Comparison of ENCODE assay signal across 17 cellular contexts in the genomic region with DNA sequence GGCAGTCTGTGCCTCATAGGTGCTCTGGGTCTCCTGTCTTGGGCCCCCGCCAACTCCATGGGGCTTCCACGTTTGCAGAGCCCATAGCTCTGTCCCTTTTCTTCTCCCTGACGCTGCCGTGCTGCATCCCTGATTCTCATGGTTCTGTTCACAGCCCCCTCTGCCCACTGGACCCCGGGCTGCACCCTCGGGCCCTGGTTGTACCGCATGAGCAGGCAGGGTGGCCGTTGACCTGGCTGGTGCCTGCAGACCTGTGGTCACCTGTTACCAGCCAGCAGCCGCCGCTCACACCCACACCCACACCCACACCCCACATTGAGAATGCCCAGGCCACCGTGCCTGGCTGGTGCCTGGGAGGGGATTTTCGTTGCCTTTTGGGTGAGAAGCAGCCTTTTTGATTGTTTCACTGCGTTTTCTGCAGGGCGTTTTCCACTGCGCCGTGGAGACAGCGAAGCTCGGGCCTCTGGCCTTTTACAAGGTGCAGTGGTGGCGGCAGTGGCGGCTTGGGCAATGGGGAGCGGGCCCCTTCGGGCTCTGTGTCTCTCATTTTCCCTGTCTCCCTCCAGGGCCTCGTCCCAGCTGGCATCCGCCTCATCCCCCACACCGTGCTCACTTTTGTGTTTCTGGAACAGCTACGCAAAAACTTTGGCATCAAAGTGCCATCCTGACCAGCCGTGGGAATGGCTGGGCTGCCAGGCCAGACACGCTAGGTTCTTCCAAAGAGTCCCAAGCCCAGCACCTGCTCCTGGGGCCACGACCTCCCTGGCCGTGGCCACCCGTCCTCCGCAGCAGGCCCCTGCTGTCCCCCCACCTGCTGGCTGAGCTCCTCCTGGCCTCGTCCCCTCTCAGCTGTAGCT.
"Had no signal": no experiment of that assay in that cellular context is flagged by ENCODE, and none has a peak within 500 bp of the region (broad histone marks: within the 10 kb centered on the region; RNA-seq: fewer than 3 reads in every experiment).

No MANE protein-coding gene starts in this region.

- H3K9me3 ChIP-seq: psoas muscle, right atrium auricular region, tibial artery had no signal

- H3K36me3 ChIP-seq: right atrium auricular region had no signal

- ATAC-seq: activated CD8-positive, alpha-beta T cell treated with anti-CD3 and anti-CD28 coated beads, Interleukin-2, amount 10 ng/mL, durations not matched to agents 7 days and 5 days; activated naive CD4-positive, alpha-beta T cell treated with anti-CD3 and anti-CD28 coated beads, Interleukin-2, amount 50 U/mL, for 72 hours; activated T-helper 17 cell treated with anti-CD3 and anti-CD28 coated beads, Interleukin-2, amount 50 U/mL, for 72 hours; esophagus mucosa; left ventricle myocardium superior; psoas muscle; stimulated activated effector memory CD8-positive, alpha-beta T cell treated with anti-CD3 and anti-CD28 coated beads, Interleukin-12 subunit alpha, Interleukin-12 subunit beta, amount 100 ng/mL, for 72 hours; stimulated activated naive CD8-positive, alpha-beta T cell treated with anti-CD3 and anti-CD28 coated beads, Interleukin-15, amount 100 ng/mL, for 72 hours had no signal

- H3K27me3 ChIP-seq: right atrium auricular region had no signal

- H3K27ac ChIP-seq: psoas muscle, right atrium auricular region, tibial artery had no signal

- H3K4me3 ChIP-seq: psoas muscle, right atrium auricular region, tibial artery had no signal

- DNase-seq: activated CD4-positive, alpha-beta T cell treated with anti-CD3 and anti-CD28 coated beads for 1 hour; activated CD4-positive, alpha-beta T cell treated with anti-CD3 and anti-CD28 coated beads, Interleukin-2, amount 50 U/mL, for 1 hour; activated CD8-positive, alpha-beta T cell treated with anti-CD3 and anti-CD28 coated beads, Interleukin-2, amount 10 ng/mL, durations not matched to agents 7 days and 5 days; effector CD4-positive, alpha-beta T cell; foreskin melanocyte; left ventricle myocardium superior; nephron progenitor cell; psoas muscle; stimulated activated CD4-positive, alpha-beta T cell treated with anti-CD3 and anti-CD28 coated beads, Interleukin-12 subunit alpha, Interleukin-12 subunit beta, amount 100 ng/mL, for 4 hours; stimulated activated CD4-positive, alpha-beta T cell treated with anti-CD3 and anti-CD28 coated beads, Interleukin-1b, Interleukin-23, amount 100 ng/mL, for 48 hours; stimulated activated naive CD8-positive, alpha-beta T cell treated with anti-CD3 and anti-CD28 coated beads, Interleukin-15, amount 100 ng/mL, for 72 hours; tibial artery had no signal
